Comparison of ENCODE assay signal across 10 cellular contexts in genomic region chr4:4874254-4874653, GRCh38. TPM values are rescaled to one million over a fixed set of nuclear protein-coding genes. Genes with fewer than 3 reads are reported as not detected.
"Had no signal": no experiment of that assay in that cellular context is flagged by ENCODE, and none has a peak within 500 bp of the region (broad histone marks: within the 10 kb centered on the region; RNA-seq: fewer than 3 reads in every experiment).

No MANE protein-coding gene starts in this region.

- H3K27ac ChIP-seq: GM23248, HL-60, KMS-11 had no signal

- DNase-seq: GM23248, GOT3, H9, HCEC 1CT, HFFc6, KBM-7 had no signal

- H3K4me2 ChIP-seq: KMS-11 had no signal

- FAIRE-seq: H54, HepG2 had no signal

- H3K27ac Mint-ChIP-seq: H9, HFFc6 had no signal

- H3K9ac ChIP-seq: GM23248, KMS-11 had no signal

- H3K4me3 ChIP-seq: GM23248 had no signal

- H3K4me3 Mint-ChIP-seq: H9, HFFc6 had no signal

- H3K9me3 Mint-ChIP-seq: HFFc6 had no signal

- H2AFZ ChIP-seq: GM23248 had no signal

RNA-seq across cellular contexts. Expression of gene MSX1, which starts 14.8 kb away (rescaled TPM):
- total RNA-seq: H9 had no signal
